ENCODE assay signal across 8 cellular contexts in the genomic region with DNA sequence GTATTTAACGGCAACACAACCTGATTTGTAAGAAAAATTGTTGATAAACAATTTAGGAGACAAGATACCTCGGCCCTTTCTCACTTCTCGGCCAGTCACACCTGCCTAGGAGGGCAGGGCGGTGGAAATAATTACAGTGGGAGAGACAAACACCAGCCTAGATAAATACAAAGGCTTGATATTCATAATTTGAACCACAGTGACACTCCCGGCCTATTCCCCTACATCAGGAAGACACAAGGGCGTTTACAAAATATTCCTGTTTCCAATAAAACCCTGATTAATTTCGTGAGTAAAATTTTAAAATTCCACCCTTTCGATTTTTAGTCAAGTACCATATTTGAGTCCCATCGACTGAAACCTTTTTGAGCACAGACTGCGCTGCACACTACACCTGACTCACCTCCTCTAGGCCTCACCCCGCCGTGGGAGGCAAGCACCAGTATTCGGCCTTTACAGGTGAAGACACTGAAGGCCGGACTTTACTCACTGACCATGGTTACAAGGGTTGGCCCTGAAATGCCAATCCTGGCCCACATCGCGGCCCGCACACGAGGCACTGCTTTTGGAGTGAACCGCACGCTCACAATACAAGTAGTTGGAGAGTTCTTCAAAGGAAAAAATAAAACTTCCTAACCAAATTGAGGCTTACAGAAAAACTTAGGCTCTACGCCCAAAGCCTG. TPM values are rescaled to one million over a fixed set of nuclear protein-coding genes. Genes with fewer than 3 reads are reported as not detected.
DNase-seq lines count a peak whose midpoint lies in the region; FAIRE-seq and TF ChIP-seq lines count a peak whose summit lies in the region.

No MANE protein-coding gene starts in this region.

- peak overlapping the region; percentile 86 for H3K4me3 Mint-ChIP-seq in activated naive CD4-positive, alpha-beta T cell treated with anti-CD3 and anti-CD28 coated beads for 36 hours

- no peaks in the 10 kb centered on the region for H3K36me3 ChIP-seq in H7 (replicated peaks; ENCODE audit: control insufficient read depth, insufficient read depth, low read length)
- no peaks in the 10 kb centered on the region for H3K36me3 ChIP-seq in NT2/D1 (ENCODE audit: insufficient read depth, insufficient read length, low read length)
- H3K36me3 ChIP-seq in parathyroid adenoma (ENCODE audit: control insufficient read depth, insufficient read depth, low read length), result no peaks in the 10 kb centered on the region

- H3K4me2 ChIP-seq in parathyroid adenoma (ENCODE audit: low read length), result peak overlapping the region; percentile 95

- H3K4me3 ChIP-seq in H7 (ENCODE audit: insufficient read depth, low read depth, low read length) (peak overlapping the region; percentile 89), NT2/D1 (ENCODE audit: insufficient read length, low read depth) (peak overlapping the region; percentile 90), parathyroid adenoma (ENCODE audit: low read depth, low read length) (peak overlapping the region; percentile 92)

- peaks cover 17% of the 10 kb centered on the region for H3K79me2 ChIP-seq in parathyroid adenoma

- intact Hi-C loops in activated naive CD4-positive, alpha-beta T cell treated with anti-CD3 and anti-CD28 coated beads for 36 hours (cut with micrococcal nuclease), result loop anchor here (1.0 to 2.0 kb wide), 3 partner anchors 9 to 163 kb away; no protein-coding TSS in a partner anchor
- intact Hi-C loops in head of caudate nucleus (cut with DNase I), result loop anchor here (2.0 to 10.0 kb wide), 2 partner anchors 39 to 303 kb away; a partner anchor contains a TSS

- no peaks in the 10 kb centered on the region for H3K27me3 ChIP-seq in H7 (ENCODE audit: control insufficient read depth, insufficient read depth, low read length)
- no peaks in the 10 kb centered on the region for H3K27me3 ChIP-seq in NT2/D1 (ENCODE audit: insufficient read depth, insufficient read length)
- H3K27me3 ChIP-seq in parathyroid adenoma (ENCODE audit: control insufficient read depth, insufficient read depth, low read length), result no peaks in the 10 kb centered on the region

- TF ChIP-seq CTCF in parathyroid adenoma (IDR thresholded peaks at IDR 0.05), result no peak

- H3K4me1 Mint-ChIP-seq in activated naive CD4-positive, alpha-beta T cell treated with anti-CD3 and anti-CD28 coated beads for 36 hours (ENCODE audit: low read depth), result peaks cover 28% of the 10 kb centered on the region

- DNase-seq in H7, result peak; percentile 30
- no peak for DNase-seq in NT2/D1 (ENCODE audit: low read depth, low spot score)
- DNase-seq in activated naive CD4-positive, alpha-beta T cell treated with anti-CD3 and anti-CD28 coated beads for 36 hours, result peak; percentile 63
- DNase-seq in head of caudate nucleus, result peak in 26 of 42 donors; percentile 19 to 63 (median 30)
- DNase-seq in HTR-8/SVneo (ENCODE audit: insufficient read length, low spot score), result no peak
- DNase-seq in NCI-H524 treated with DMSO at 0.1 percent for 48 hours (lab: John Stamatoyannopoulos, UW), result no peak
- DNase-seq in NCI-H1694 (lab: John Stamatoyannopoulos, UW), result no peak

- H3K9me3 ChIP-seq in NT2/D1 (ENCODE audit: insufficient read depth, low read length), result no peaks in the 10 kb centered on the region
- no peaks in the 10 kb centered on the region for H3K9me3 ChIP-seq in parathyroid adenoma (ENCODE audit: control insufficient read depth, low read length)

- H3K27ac Mint-ChIP-seq in activated naive CD4-positive, alpha-beta T cell treated with anti-CD3 and anti-CD28 coated beads for 36 hours, result peak overlapping the region; percentile 98

- H3K9ac ChIP-seq in NT2/D1 (ENCODE audit: insufficient read length, low read depth) (peak overlapping the region; percentile 96), parathyroid adenoma (peak overlapping the region; percentile 91)

- no peaks in the 10 kb centered on the region for H3K9me3 Mint-ChIP-seq in activated naive CD4-positive, alpha-beta T cell treated with anti-CD3 and anti-CD28 coated beads for 36 hours

- peak overlapping the region; percentile 71 for H2AFZ ChIP-seq in parathyroid adenoma

- H3K27me3 Mint-ChIP-seq in activated naive CD4-positive, alpha-beta T cell treated with anti-CD3 and anti-CD28 coated beads for 36 hours (ENCODE audit: low read depth), result no peaks in the 10 kb centered on the region

- H3K27ac ChIP-seq in parathyroid adenoma, result peak overlapping the region; percentile 89

- H3K4me1 ChIP-seq in NT2/D1 (ENCODE audit: insufficient read depth, insufficient read length), result no peaks in the 10 kb centered on the region
- H3K4me1 ChIP-seq in parathyroid adenoma, result peaks cover 4% of the 10 kb centered on the region

- H3K36me3 Mint-ChIP-seq in activated naive CD4-positive, alpha-beta T cell treated with anti-CD3 and anti-CD28 coated beads for 36 hours (ENCODE audit: low read depth), result peaks cover 6% of the 10 kb centered on the region

- CTCF ChIA-PET in activated naive CD4-positive, alpha-beta T cell treated with anti-CD3 and anti-CD28 coated beads for 36 hours (lab: Charles Lee), result no interaction called here

- no peak for FAIRE-seq in HTR-8/SVneo (lab: Jason Lieb, UNC)

RNA-seq across cellular contexts. Expression of a gene that starts 0.8 kb away (rescaled TPM):
- 108 and 124 TPM in 2 replicates for total RNA-seq in H7 (2014; rRNA removed; shearing (Covaris generic))
- 100 to 1,000 TPM; 130 to 144 TPM for total RNA-seq in activated naive CD4-positive, alpha-beta T cell treated with anti-CD3 and anti-CD28 coated beads for 36 hours

RNA-seq across cellular contexts. Expression of a gene that starts 39.3 kb away (rescaled TPM):
- 9.7 and 13.4 TPM in 2 replicates for total RNA-seq in H7 (2014; rRNA removed; shearing (Covaris generic))
- total RNA-seq in activated naive CD4-positive, alpha-beta T cell treated with anti-CD3 and anti-CD28 coated beads for 36 hours, result 10 to 100 TPM; 13.2 to 13.7 TPM

Comparison
In these comparisons a context has a peak if more than half of its experiments do, and no peak if none do; other contexts are left out.
1. DNase-seq: peak in H7 (single experiment), activated naive CD4-positive, alpha-beta T cell treated with anti-CD3 and anti-CD28 coated beads for 36 hours (single experiment) and head of caudate nucleus (26 of 42); none in NT2/D1 (single experiment), HTR-8/SVneo (single experiment), NCI-H524 treated with DMSO at 0.1 percent for 48 hours (single experiment) and NCI-H1694 (single experiment).
2. Peak in every context shown above with its lines, with median percentiles within 50 percentile points of each other: H3K4me3 ChIP-seq.